In the genomic region with DNA sequence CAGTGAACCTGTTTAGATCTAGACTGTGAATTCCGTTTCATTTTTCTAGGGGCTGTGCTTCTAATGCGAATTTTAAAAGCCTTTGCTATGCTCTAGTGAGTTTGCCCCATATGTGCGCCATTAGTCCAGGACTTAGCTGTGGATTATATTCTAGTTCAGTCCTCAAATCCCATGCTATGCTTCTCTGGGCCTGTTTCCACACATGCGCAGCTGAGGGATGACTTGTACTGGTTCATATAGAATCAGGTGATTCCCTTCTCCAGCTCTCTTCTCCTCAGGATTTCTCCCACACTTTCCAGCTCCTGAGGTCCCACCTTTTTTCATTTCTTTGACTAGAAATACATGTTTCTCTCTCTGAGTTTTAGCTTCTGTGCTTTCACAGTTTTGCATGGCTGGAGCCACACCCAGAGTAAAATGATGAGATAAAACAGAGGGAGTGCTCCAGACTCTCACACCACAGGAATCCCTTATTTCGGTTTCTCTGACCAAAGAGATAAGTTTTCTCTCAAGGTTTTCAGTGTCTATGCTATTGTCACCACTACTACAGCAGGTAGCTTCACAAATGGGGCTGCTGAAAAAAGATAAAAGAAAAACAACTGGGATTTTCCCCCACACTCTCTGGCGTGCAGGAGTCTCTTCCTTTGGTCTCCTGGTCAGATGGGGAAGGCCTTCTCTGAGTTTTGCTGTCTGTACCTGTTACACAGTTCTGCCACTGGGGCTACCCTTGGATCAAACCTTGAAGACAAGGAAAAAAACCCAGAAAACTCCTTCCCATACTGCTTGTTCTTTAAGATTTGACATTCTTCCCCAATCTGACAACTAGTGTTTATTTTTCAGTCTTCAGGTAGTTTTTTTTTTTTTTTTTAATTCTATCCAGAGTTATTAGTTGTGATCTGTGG, we compare ENCODE assay signal across 23 cellular contexts.
DNase-seq lines count a peak whose midpoint lies in the region; ATAC-seq, FAIRE-seq and TF ChIP-seq lines count a peak whose summit lies in the region.
"Had no signal": no experiment of that assay in that cellular context is flagged by ENCODE, and none has a peak within 500 bp of the region (broad histone marks: within the 10 kb centered on the region; RNA-seq: fewer than 3 reads in every experiment).

No MANE protein-coding gene starts in this region.

- H2BK20ac ChIP-seq in H1 (ENCODE audit: low read length): no peak overlapping the region

- CTCF ChIA-PET in A549 (lab: Yijun Ruan, JAX): interaction anchor here (1.1 to 1.2 kb wide), 2 partner anchors 20 to 22 kb away, joined by 5 to 6 read pairs; no protein-coding TSS in a partner anchor
- CTCF ChIA-PET in H1 (lab: Charles Lee; ENCODE audit: partially characterized antibody): interaction anchor here (0.7 to 2.4 kb wide), 11 partner anchors 9 to 344 kb away, joined by 3 to 11 read pairs (median 5); no protein-coding TSS in a partner anchor

- no peaks in the 10 kb centered on the region for H3K79me1 ChIP-seq in H1 (ENCODE audit: low read depth, low read length)

- H3K18ac ChIP-seq in H1 (ENCODE audit: extremely low read depth, low read length): no peak overlapping the region

- H4K8ac ChIP-seq in H1 (ENCODE audit: extremely low read depth, insufficient read depth, low read length): no peak overlapping the region

- H3K36me3 ChIP-seq in GM23248 (ENCODE audit: low read depth): no peaks in the 10 kb centered on the region
- H3K36me3 ChIP-seq in H1 (ENCODE audit: control insufficient read depth in 2 of 4, insufficient read depth in 4 of 4, low read length in 3 of 4): no peaks in the 10 kb centered on the region
- H3K36me3 ChIP-seq: left ventricle myocardium inferior, MG63 had no signal

- no peak overlapping the region for H2BK120ac ChIP-seq in H1 (replicated peaks; ENCODE audit: low read depth, low read length)

- H4K5ac ChIP-seq in H1 (ENCODE audit: insufficient read length, low read depth, low read length): no peak overlapping the region

- H3K56ac ChIP-seq in H1 (replicated peaks; ENCODE audit: insufficient read length, low read depth, low read length): no peak overlapping the region

- WGBS in A549 (ENCODE audit: missing lambda C conversion rate): 68% methylated on average over 6 of the region's 6 CpGs
- 84 to 93% methylated on average over 6 of the region's 6 CpGs for WGBS in GM23248 (ENCODE audit: low coverage in 1 of 2, low lambda C conversion rate in 2 of 2, missing lambda C conversion rate in 2 of 2), 2 experiments
- WGBS in H1 (ENCODE audit: extremely low coverage in 1 of 2, insufficient coverage in 1 of 2, insufficient read length in 1 of 2, insufficient replicate concordance in 2 of 2, low coverage in 1 of 2, low lambda C conversion rate in 2 of 2, missing lambda C conversion rate in 1 of 2), 2 experiments: 82% methylated on average over 6 of the region's 6 CpGs; no CpG with 5 or more reads in 1 of the 2 experiments

- H3K4me3 ChIP-seq in A549: no peak overlapping the region
- no peak overlapping the region for H3K4me3 ChIP-seq in GM23248
- H3K4me3 ChIP-seq in H1 (ENCODE audit: extremely low read depth in 1 of 4, insufficient read depth in 2 of 4, low read depth in 3 of 4, low read length in 4 of 4): no peak overlapping the region
- H3K4me3 ChIP-seq: left ventricle myocardium inferior, MG63, psoas muscle had no signal

- H3K9me2 ChIP-seq in GM23248 (ENCODE audit: insufficient read depth): no peaks in the 10 kb centered on the region

- peak; percentile 75 to 90; a peak in 5 of 6 replicates for ATAC-seq in A549
- ATAC-seq in GM21619 (IDR thresholded peaks at IDR 0.05; ENCODE audit: unreplicated experiment): no peak
- ATAC-seq: naive thymus-derived CD4-positive, alpha-beta T cell; psoas muscle had no signal

- H3K9ac ChIP-seq in GM23248 (no peak overlapping the region), H1 (replicated peaks in 1 of 4; ENCODE audit: extremely low read depth in 1 of 4, low read depth in 3 of 4, low read length in 3 of 4) (no peak overlapping the region)

- H2BK5ac ChIP-seq in H1 (ENCODE audit: low read depth, low read length): no peak overlapping the region

- TF ChIP-seq POLR2A in A549 (IDR thresholded peaks at IDR 0.05; ENCODE audit: low read length): no peak
- no peak for TF ChIP-seq POLR2A in H1 (IDR thresholded peaks at IDR 0.05; ENCODE audit: control extremely low read depth in 1 of 2, low read depth in 2 of 2, low read length in 2 of 2)
- TF ChIP-seq POLR2A in GM12891 (IDR thresholded peaks at IDR 0.05; ENCODE audit: low read depth, low read length): no peak

- no peak overlapping the region for H2BK12ac ChIP-seq in H1 (ENCODE audit: low read depth, low read length)

- no peak overlapping the region for H2BK15ac ChIP-seq in H1 (ENCODE audit: low read length)

- TF ChIP-seq EP300 in A549 (IDR thresholded peaks at IDR 0.05) (no peak), H1 (IDR thresholded peaks at IDR 0.05; ENCODE audit: borderline replicate concordance in 1 of 2, low read depth in 2 of 2, low read length in 2 of 2) (no peak)

- in situ Hi-C loops in GM23248 (cut with MboI): no loop called here

- H2AFZ ChIP-seq in GM23248: 0 out of 2 replicates have a peak overlapping the region, but pooled peaks have one; percentile 39
- H2AFZ ChIP-seq in H1 (ENCODE audit: low read length): no peak overlapping the region

- H4K20me1 ChIP-seq in GM23248 (ENCODE audit: insufficient read depth): no peaks in the 10 kb centered on the region
- no peaks in the 10 kb centered on the region for H4K20me1 ChIP-seq in H1 (replicated peaks in 1 of 2; ENCODE audit: control insufficient read depth in 1 of 2, insufficient read depth in 2 of 2, low read length in 2 of 2)

- FAIRE-seq in A549 (lab: Jason Lieb, UNC): no peak
- peak; percentile 81 for FAIRE-seq in H1 (lab: Jason Lieb, UNC)
- FAIRE-seq in GM12891 (lab: Jason Lieb, UNC): no peak
- FAIRE-seq: GM19239, urothelium cell line had no signal

- POLR2A ChIA-PET in A549 (lab: Yijun Ruan, JAX): no interaction called here
- POLR2A ChIA-PET in H1 (lab: Charles Lee; ENCODE audit: partially characterized antibody): no interaction called here

- TF ChIP-seq RAD21 in A549 (conservative IDR thresholded peaks at IDR 0.05 in 1 of 2, IDR thresholded peaks at IDR 0.05 in 1 of 2): no peak
- TF ChIP-seq RAD21 in H1 (IDR thresholded peaks at IDR 0.05 in 1 of 2, conservative IDR thresholded peaks at IDR 0.05 in 1 of 2; ENCODE audit: low read depth in 2 of 2, low read length in 2 of 2): peak; percentile 23 to 44; a peak in 2 of 4 replicates

- H3K9me3 ChIP-seq in A549 (no peaks in the 10 kb centered on the region), GM23248 (ENCODE audit: low read depth) (no peaks in the 10 kb centered on the region), H1 (ENCODE audit: insufficient read depth in 2 of 2, low read depth in 1 of 2, low read length in 1 of 2) (no peaks in the 10 kb centered on the region)
- H3K9me3 ChIP-seq: left ventricle myocardium inferior, MG63, psoas muscle had no signal

- no peak overlapping the region for H3K4me2 ChIP-seq in A549
- no peak overlapping the region for H3K4me2 ChIP-seq in GM23248 (ENCODE audit: unreplicated experiment)
- H3K4me2 ChIP-seq in H1 (ENCODE audit: insufficient read depth in 1 of 2, low read depth in 2 of 2, low read length in 2 of 2): no peak overlapping the region

- H3K4me1 ChIP-seq in A549: peaks cover 10% of the 10 kb centered on the region; the same call in 2 of the 3 replicates
- H3K4me1 ChIP-seq in GM23248 (ENCODE audit: insufficient read depth): peaks cover 11% of the 10 kb centered on the region
- no peaks in the 10 kb centered on the region for H3K4me1 ChIP-seq in H1 (replicated peaks in 1 of 4; ENCODE audit: control insufficient read depth in 3 of 4, insufficient read depth in 4 of 4, low read length in 3 of 4)
- H3K4me1 ChIP-seq: left ventricle myocardium inferior, psoas muscle had no signal

- no peak overlapping the region for H2AK5ac ChIP-seq in H1 (ENCODE audit: low read depth, low read length)

- no peaks in the 10 kb centered on the region for H3K27me3 ChIP-seq in GM23248 (replicated peaks; ENCODE audit: insufficient read depth)
- no peaks in the 10 kb centered on the region for H3K27me3 ChIP-seq in H1 (replicated peaks in 1 of 4; ENCODE audit: control insufficient read depth in 3 of 4, extremely low read depth in 1 of 4, insufficient read depth in 3 of 4, low read length in 3 of 4)
- H3K27me3 ChIP-seq: MG63 had no signal

- no peak overlapping the region for H3K14ac ChIP-seq in H1 (ENCODE audit: insufficient read length)

- no peak overlapping the region for H3K4ac ChIP-seq in H1 (replicated peaks; ENCODE audit: insufficient read length, low read depth, low read length)

- H4K91ac ChIP-seq in H1 (replicated peaks; ENCODE audit: insufficient read length, low read length): no peak overlapping the region

- no peak overlapping the region for H3K23ac ChIP-seq in H1 (ENCODE audit: insufficient read length)

- H3K27ac ChIP-seq in A549: no peak overlapping the region
- H3K27ac ChIP-seq in GM23248: no peak overlapping the region
- no peak overlapping the region for H3K27ac ChIP-seq in H1 (ENCODE audit: low read depth, low read length)
- H3K27ac ChIP-seq: left ventricle myocardium inferior, psoas muscle had no signal

- DNase-seq in A549 (ENCODE audit: low read depth in 1 of 2, low spot score in 1 of 2) (peak; percentile 10 to 26), GM23248 (no peak), OCI-M2 (lab: John Stamatoyannopoulos, UW; ENCODE audit: unreplicated experiment) (peak; percentile 45), H1 (ENCODE audit: low read depth in 1 of 2, low spot score in 2 of 2) (no peak), NCI-H1417 treated with DMSO at 0.1 percent for 48 hours (lab: John Stamatoyannopoulos, UW) (no peak), ureter (ENCODE audit: low spot score) (no peak), GM12891 (ENCODE audit: insufficient read length, low spot score) (no peak)
- DNase-seq: ACHN; activated CD4-positive, alpha-beta T cell treated with anti-CD3 and anti-CD28 coated beads, Interleukin-2, amount 10 ng/mL, durations not matched to agents 7 days and 5 days; activated naive CD4-positive, alpha-beta T cell treated with anti-CD3 and anti-CD28 coated beads for 36 hours; effector memory CD4-positive, alpha-beta T cell; left ventricle myocardium inferior; MG63; naive thymus-derived CD4-positive, alpha-beta T cell; NCI-H187; NCI-H774; psoas muscle; Right ventricle myocardium superior; stimulated activated CD4-positive, alpha-beta T cell treated with anti-CD3 and anti-CD28 coated beads, Interleukin-12 subunit alpha, Interleukin-12 subunit beta, amount 100 ng/mL, for 4 hours; T1000 had no signal

- H3F3A ChIP-seq in GM23248 (ENCODE audit: insufficient read depth): peaks cover 12% of the 10 kb centered on the region

- no peaks in the 10 kb centered on the region for H3K23me2 ChIP-seq in H1 (ENCODE audit: low read depth, low read length)

- H3K79me2 ChIP-seq in GM23248 (ENCODE audit: insufficient read depth): no peaks in the 10 kb centered on the region
- no peaks in the 10 kb centered on the region for H3K79me2 ChIP-seq in H1 (ENCODE audit: control insufficient read depth in 1 of 2, insufficient read depth in 2 of 2, low read length in 2 of 2)

- TF ChIP-seq CTCF in A549 (IDR thresholded peaks at IDR 0.05) (no peak), H1 (IDR thresholded peaks at IDR 0.05; ENCODE audit: control extremely low read depth in 1 of 3, insufficient read depth in 1 of 3, low read depth in 1 of 3, low read length in 3 of 3) (peak; percentile 20 to 40 (median 21))

TF ChIP-seq in A549, 52 proteins besides CTCF, POLR2A, EP300 and RAD21 (continues in another document):
- no peak for TF ChIP-seq RFX5 (IDR thresholded peaks at IDR 0.05)

TF ChIP-seq in GM12891, 5 proteins besides CTCF, POLR2A, EP300 and RAD21 (continues in another document):
- no peak for TF ChIP-seq PAX5 (IDR thresholded peaks at IDR 0.05; ENCODE audit: insufficient read depth, low read length, severe bottlenecking)

Comparison
In these comparisons a context has a peak if more than half of its experiments do, and no peak if none do; other contexts are left out.
1. DNase-seq: peak in A549 (2 of 2) and OCI-M2 (single experiment); none in GM23248 (single experiment), H1 (0 of 2), NCI-H1417 treated with DMSO at 0.1 percent for 48 hours (single experiment), ureter (single experiment) and GM12891 (single experiment).
2. Of the 18 proteins assayed by ChIP-seq in both H1 and A549: peak only in H1: CTCF and RAD21; only in A549: none; in both: none; in neither: 16.